20 cellular contexts compared by ENCODE assay signal in genomic region chr5:72172832-72173231, GRCh38.
"Had no signal": no experiment of that assay in that cellular context is flagged by ENCODE, and none has a peak within 500 bp of the region (broad histone marks: within the 10 kb centered on the region; RNA-seq: fewer than 3 reads in every experiment).

No MANE protein-coding gene starts in this region.

- H3K4me3 ChIP-seq: esophagus squamous epithelium, left ventricle myocardium inferior, prostate gland, right lobe of liver, stomach, testis had no signal

- H3K36me3 Mint-ChIP-seq: activated naive CD4-positive, alpha-beta T cell treated with anti-CD3 and anti-CD28 coated beads, Interleukin-2, amount 50 U/mL, for 72 hours had no signal

- H3K4me1 ChIP-seq: prostate gland, right lobe of liver had no signal

- H3K9me3 ChIP-seq: esophagus squamous epithelium, left ventricle myocardium inferior, prostate gland, right lobe of liver, stomach, testis had no signal

- H3K27ac ChIP-seq: esophagus squamous epithelium, prostate gland, right lobe of liver, stomach, testis had no signal

- H3K4me3 Mint-ChIP-seq: activated B cell treated with CpG ODN at 0.5 μM for 24 hours; activated CD8-positive, alpha-beta T cell treated with anti-CD3 and anti-CD28 coated beads, Interleukin-2, amount 10 ng/mL, durations not matched to agents 7 days and 5 days; nephron progenitor cell had no signal

- DNase-seq: activated B cell treated with CpG ODN at 0.5 μM for 24 hours; activated CD4-positive, alpha-beta T cell treated with anti-CD3 and anti-CD28 coated beads for 48 hours; activated CD8-positive, alpha-beta memory T cell treated with anti-CD3 and anti-CD28 coated beads, Interleukin-2, amount 50 U/mL, for 4 hours; activated CD8-positive, alpha-beta T cell treated with anti-CD3 and anti-CD28 coated beads, Interleukin-2, amount 10 ng/mL, durations not matched to agents 7 days and 5 days; activated effector memory CD4-positive, alpha-beta T cell treated with anti-CD3 and anti-CD28 coated beads, Interleukin-2, amount 50 U/mL, for 16 hours; activated T-cell treated with anti-CD3 and anti-CD28 coated beads, Interleukin-2, amount 50 U/mL, for 48 hours; cortex of kidney; effector CD4-positive, alpha-beta T cell; esophagus squamous epithelium; hippocampal formation; left ventricle myocardium inferior; mesendoderm; nephron progenitor cell; occipital lobe; right lobe of liver; stimulated activated CD4-positive, alpha-beta T cell treated with anti-CD3 and anti-CD28 coated beads, Interleukin-1b, Interleukin-23, amount 100 ng/mL, for 48 hours; stomach; testis had no signal

- H3K36me3 ChIP-seq: esophagus squamous epithelium, left ventricle myocardium inferior, prostate gland, right lobe of liver, stomach had no signal

- H3K9me3 Mint-ChIP-seq: activated B cell treated with CpG ODN at 0.5 μM for 24 hours; activated naive CD4-positive, alpha-beta T cell treated with anti-CD3 and anti-CD28 coated beads, Interleukin-2, amount 50 U/mL, for 72 hours; nephron progenitor cell had no signal

- H3K27ac Mint-ChIP-seq: activated B cell treated with CpG ODN at 0.5 μM for 24 hours; activated CD8-positive, alpha-beta T cell treated with anti-CD3 and anti-CD28 coated beads, Interleukin-2, amount 10 ng/mL, durations not matched to agents 7 days and 5 days; activated naive CD4-positive, alpha-beta T cell treated with anti-CD3 and anti-CD28 coated beads, Interleukin-2, amount 50 U/mL, for 72 hours had no signal

- H3K27me3 ChIP-seq: right lobe of liver, stomach, testis had no signal

- ATAC-seq: activated CD8-positive, alpha-beta T cell treated with anti-CD3 and anti-CD28 coated beads, Interleukin-2, amount 10 ng/mL, durations not matched to agents 7 days and 5 days; activated naive CD4-positive, alpha-beta T cell treated with anti-CD3 and anti-CD28 coated beads, Interleukin-2, amount 50 U/mL, for 72 hours had no signal
